Comparison of ENCODE assay signal across 8 cellular contexts in genomic region chr7:74269757-74270277, GRCh38. TPM values are rescaled to one million over a fixed set of nuclear protein-coding genes. Genes with fewer than 3 reads are reported as not detected.
DNase-seq lines count a peak whose midpoint lies in the region; ATAC-seq and TF ChIP-seq lines count a peak whose summit lies in the region.

No MANE protein-coding gene starts in this region.

- DNase-seq in NCI-H748 (lab: John Stamatoyannopoulos, UW; ENCODE audit: unreplicated experiment) (peak; percentile 94), epithelial cell of proximal tubule (ENCODE audit: low read depth) (no peak), mucosa of gallbladder (ENCODE audit: low spot score) (peak; percentile 72)
- DNase-seq in activated CD8-positive, alpha-beta memory T cell treated with anti-CD3 and anti-CD28 coated beads, Interleukin-2, amount 50 U/mL, for 4 hours = peak; percentile 60
- DNase-seq in stimulated activated naive CD4-positive, alpha-beta T cell treated with Interleukin-2 at 50 U/mL for 16 hours (lab: John Stamatoyannopoulos, UW) = peak; percentile 63

- peak overlapping the region; percentile 34; the same call in 1 of the 2 replicates for H3K9ac ChIP-seq in ES-I3 (ENCODE audit: low read depth, low read length)

- H3K4me3 ChIP-seq in epithelial cell of proximal tubule (ENCODE audit: low read depth, low read length) = peak overlapping the region; percentile 60

- no peak for TF ChIP-seq CTCF in epithelial cell of proximal tubule (conservative IDR thresholded peaks at IDR 0.05; ENCODE audit: low read depth, low read length)

- H3K36me3 ChIP-seq in ES-I3 (ENCODE audit: insufficient read depth, low read length) = no peaks in the 10 kb centered on the region

- ATAC-seq in HG03108 (IDR thresholded peaks at IDR 0.05; ENCODE audit: unreplicated experiment) (peak; percentile 28), GM18511 (IDR thresholded peaks at IDR 0.05; ENCODE audit: unreplicated experiment) (no peak)

- H3K9me3 ChIP-seq in ES-I3 (ENCODE audit: control insufficient read depth, insufficient read depth, low read length) = no peaks in the 10 kb centered on the region

- H3K4me1 ChIP-seq in ES-I3 (ENCODE audit: insufficient read depth, low read length) = peaks cover 13% of the 10 kb centered on the region

RNA-seq across cellular contexts. Expression of gene RFC2, which starts 15.6 kb away (rescaled TPM):
- total RNA-seq in epithelial cell of proximal tubule = 49.6 and 85.6 TPM in 2 replicates
- total RNA-seq in mucosa of gallbladder = 19.6 TPM

RNA-seq across cellular contexts. Expression of gene CLIP2, which starts 19.4 kb away (rescaled TPM):
- 20.5 and 34.3 TPM in 2 replicates for total RNA-seq in epithelial cell of proximal tubule
- total RNA-seq in mucosa of gallbladder = 71.7 TPM
